ENCODE assay signal across 9 cellular contexts in genomic region chr11:1573077-1573846, GRCh38. TPM values are rescaled to one million over a fixed set of nuclear protein-coding genes. Genes with fewer than 3 reads are reported as not detected.
A peak's percentile ranks its signal among the peaks of the same experiment; 100 is the strongest.
DNase-seq lines count a peak whose midpoint lies in the region; ATAC-seq and TF ChIP-seq lines count a peak whose summit lies in the region.
"Had no signal": no experiment of that assay in that cellular context is flagged by ENCODE, and none has a peak within 500 bp of the region (broad histone marks: within the 10 kb centered on the region; RNA-seq: fewer than 3 reads in every experiment).

No MANE protein-coding gene starts in this region.

- H3K9me3 Mint-ChIP-seq in activated CD8-positive, alpha-beta T cell treated with anti-CD3 and anti-CD28 coated beads for 36 hours = peaks cover 2% of the 10 kb centered on the region
- H3K9me3 Mint-ChIP-seq in activated CD8-positive, alpha-beta T cell treated with anti-CD3 and anti-CD28 coated beads, Interleukin-2, amount 10 ng/mL, durations not matched to agents 7 days and 5 days (ENCODE audit: insufficient read depth) = no peaks in the 10 kb centered on the region
- peaks cover 0 to 3% of the 10 kb centered on the region in 2 donors for H3K9me3 Mint-ChIP-seq in activated T-cell treated with anti-CD3 and anti-CD28 coated beads, Interleukin-2, amount 50 U/mL, for 72 hours
- peaks cover 0 to 2% (median 0%) of the 10 kb centered on the region in 6 donors for H3K9me3 Mint-ChIP-seq in immature natural killer cell
- peaks cover 3% of the 10 kb centered on the region in 2 donors for H3K9me3 Mint-ChIP-seq in stimulated activated naive B cell treated with anti-CD40 and anti-IgM and Interleukin-4, amounts not matched to agents 10 μg/mL and 1 μg/mL and 100 μg/mL, for 72 hours

- H3K4me3 Mint-ChIP-seq in activated CD8-positive, alpha-beta T cell treated with anti-CD3 and anti-CD28 coated beads for 36 hours = peak overlapping the region; percentile 37
- H3K4me3 Mint-ChIP-seq in activated CD8-positive, alpha-beta T cell treated with anti-CD3 and anti-CD28 coated beads, Interleukin-2, amount 10 ng/mL, durations not matched to agents 7 days and 5 days = no peak overlapping the region
- H3K4me3 Mint-ChIP-seq in activated T-cell treated with anti-CD3 and anti-CD28 coated beads, Interleukin-2, amount 50 U/mL, for 72 hours = peak overlapping the region; percentile 78 to 79
- H3K4me3 Mint-ChIP-seq in immature natural killer cell = peak overlapping the region; percentile 57 to 77 (median 76)
- H3K4me3 Mint-ChIP-seq in stimulated activated naive B cell treated with anti-CD40 and anti-IgM and Interleukin-4, amounts not matched to agents 10 μg/mL and 1 μg/mL and 100 μg/mL, for 72 hours = peak overlapping the region; percentile 69 to 72

- POLR2A ChIA-PET in activated CD8-positive, alpha-beta T cell treated with anti-CD3 and anti-CD28 coated beads for 36 hours (lab: Charles Lee) = interaction anchor here (1.3 to 2.1 kb wide), 2 partner anchors 20 to 26 kb away, joined by 5 to 11 read pairs; no protein-coding TSS in a partner anchor
- POLR2A ChIA-PET in activated CD8-positive, alpha-beta T cell treated with anti-CD3 and anti-CD28 coated beads, Interleukin-2, amount 10 ng/mL, durations not matched to agents 7 days and 5 days (lab: Charles Lee) = no interaction called here

- DNase-seq in activated CD8-positive, alpha-beta T cell treated with anti-CD3 and anti-CD28 coated beads for 36 hours = peak; percentile 58
- no peak for DNase-seq in activated CD8-positive, alpha-beta T cell treated with anti-CD3 and anti-CD28 coated beads, Interleukin-2, amount 10 ng/mL, durations not matched to agents 7 days and 5 days
- DNase-seq in activated T-cell treated with anti-CD3 and anti-CD28 coated beads, Interleukin-2, amount 50 U/mL, for 72 hours = peak; percentile 32 to 35
- DNase-seq in immature natural killer cell (peak; percentile 43 to 56 (median 49)), NCI-H526 (lab: John Stamatoyannopoulos, UW) (no peak), NCI-H524 (lab: John Stamatoyannopoulos, UW) (no peak)
- no peak for DNase-seq in stimulated activated naive B cell treated with anti-CD40 and anti-IgM and Interleukin-4, amounts not matched to agents 10 μg/mL and 1 μg/mL and 100 μg/mL, for 72 hours

- intact Hi-C loops in activated CD8-positive, alpha-beta T cell treated with anti-CD3 and anti-CD28 coated beads for 36 hours (cut with micrococcal nuclease) = no loop called here

- no peak for TF ChIP-seq CTCF in activated CD8-positive, alpha-beta T cell treated with anti-CD3 and anti-CD28 coated beads for 36 hours (IDR thresholded peaks at IDR 0.05)

- peaks cover 2% of the 10 kb centered on the region for H3K27me3 Mint-ChIP-seq in activated CD8-positive, alpha-beta T cell treated with anti-CD3 and anti-CD28 coated beads for 36 hours
- peaks cover 34% of the 10 kb centered on the region for H3K27me3 Mint-ChIP-seq in activated CD8-positive, alpha-beta T cell treated with anti-CD3 and anti-CD28 coated beads, Interleukin-2, amount 10 ng/mL, durations not matched to agents 7 days and 5 days (ENCODE audit: low read depth)
- peaks cover 7% of the 10 kb centered on the region for H3K27me3 Mint-ChIP-seq in activated T-cell treated with anti-CD3 and anti-CD28 coated beads, Interleukin-2, amount 50 U/mL, for 72 hours (ENCODE audit: low read depth)
- H3K27me3 Mint-ChIP-seq in immature natural killer cell (ENCODE audit: low read depth in 3 of 3) = peaks cover 20 to 37% (median 21%) of the 10 kb centered on the region in 3 donors
- peaks cover 48 to 66% of the 10 kb centered on the region in 2 donors for H3K27me3 Mint-ChIP-seq in stimulated activated naive B cell treated with anti-CD40 and anti-IgM and Interleukin-4, amounts not matched to agents 10 μg/mL and 1 μg/mL and 100 μg/mL, for 72 hours

- H3K4me1 Mint-ChIP-seq in activated CD8-positive, alpha-beta T cell treated with anti-CD3 and anti-CD28 coated beads for 36 hours (ENCODE audit: low read depth) = peaks cover 22% of the 10 kb centered on the region
- H3K4me1 Mint-ChIP-seq in activated CD8-positive, alpha-beta T cell treated with anti-CD3 and anti-CD28 coated beads, Interleukin-2, amount 10 ng/mL, durations not matched to agents 7 days and 5 days (ENCODE audit: low read depth) = peaks cover 15% of the 10 kb centered on the region
- peaks cover 8% of the 10 kb centered on the region for H3K4me1 Mint-ChIP-seq in activated T-cell treated with anti-CD3 and anti-CD28 coated beads, Interleukin-2, amount 50 U/mL, for 72 hours (ENCODE audit: low read depth)
- peaks cover 5 to 30% of the 10 kb centered on the region in 2 donors for H3K4me1 Mint-ChIP-seq in immature natural killer cell
- peaks cover 13 to 29% of the 10 kb centered on the region in 2 donors for H3K4me1 Mint-ChIP-seq in stimulated activated naive B cell treated with anti-CD40 and anti-IgM and Interleukin-4, amounts not matched to agents 10 μg/mL and 1 μg/mL and 100 μg/mL, for 72 hours

- ATAC-seq in activated CD8-positive, alpha-beta T cell treated with anti-CD3 and anti-CD28 coated beads for 36 hours = peak; percentile 26
- no peak for ATAC-seq in activated CD8-positive, alpha-beta T cell treated with anti-CD3 and anti-CD28 coated beads, Interleukin-2, amount 10 ng/mL, durations not matched to agents 7 days and 5 days
- ATAC-seq in activated T-cell treated with anti-CD3 and anti-CD28 coated beads, Interleukin-2, amount 50 U/mL, for 72 hours (replicated peaks in 1 of 2) = peak; percentile 3 to 6
- peak in 1 of 2 donors; percentile 10 for ATAC-seq in stimulated activated naive B cell treated with anti-CD40 and anti-IgM and Interleukin-4, amounts not matched to agents 10 μg/mL and 1 μg/mL and 100 μg/mL, for 72 hours (replicated peaks)
- no peak for ATAC-seq in HG03139 (IDR thresholded peaks at IDR 0.05; ENCODE audit: unreplicated experiment)

- H3K36me3 Mint-ChIP-seq in activated CD8-positive, alpha-beta T cell treated with anti-CD3 and anti-CD28 coated beads for 36 hours (ENCODE audit: low read depth) = no peaks in the 10 kb centered on the region
- H3K36me3 Mint-ChIP-seq in activated CD8-positive, alpha-beta T cell treated with anti-CD3 and anti-CD28 coated beads, Interleukin-2, amount 10 ng/mL, durations not matched to agents 7 days and 5 days (ENCODE audit: low read depth) = no peaks in the 10 kb centered on the region
- peaks cover 3% of the 10 kb centered on the region in 2 donors for H3K36me3 Mint-ChIP-seq in activated T-cell treated with anti-CD3 and anti-CD28 coated beads, Interleukin-2, amount 50 U/mL, for 72 hours (ENCODE audit: insufficient read depth in 2 of 2)
- no peaks in the 10 kb centered on the region for H3K36me3 Mint-ChIP-seq in immature natural killer cell
- H3K36me3 Mint-ChIP-seq in stimulated activated naive B cell treated with anti-CD40 and anti-IgM and Interleukin-4, amounts not matched to agents 10 μg/mL and 1 μg/mL and 100 μg/mL, for 72 hours = peaks cover 2 to 3% of the 10 kb centered on the region in 2 donors

- H3K27ac Mint-ChIP-seq in activated CD8-positive, alpha-beta T cell treated with anti-CD3 and anti-CD28 coated beads for 36 hours = no peak overlapping the region
- no peak overlapping the region for H3K27ac Mint-ChIP-seq in activated CD8-positive, alpha-beta T cell treated with anti-CD3 and anti-CD28 coated beads, Interleukin-2, amount 10 ng/mL, durations not matched to agents 7 days and 5 days
- no peak overlapping the region for H3K27ac Mint-ChIP-seq in activated T-cell treated with anti-CD3 and anti-CD28 coated beads, Interleukin-2, amount 50 U/mL, for 72 hours
- H3K27ac Mint-ChIP-seq in immature natural killer cell = peak overlapping the region; percentile 60 to 93 (median 88)
- peak overlapping the region; percentile 59 for H3K27ac Mint-ChIP-seq in stimulated activated naive B cell treated with anti-CD40 and anti-IgM and Interleukin-4, amounts not matched to agents 10 μg/mL and 1 μg/mL and 100 μg/mL, for 72 hours

- CTCF ChIA-PET in activated CD8-positive, alpha-beta T cell treated with anti-CD3 and anti-CD28 coated beads for 36 hours (lab: Charles Lee) = interaction anchor here (1.1 to 5.3 kb wide), 14 partner anchors 9 to 429 kb away, joined by 3 to 170 read pairs (median 10); partner anchors contain the start of gene KRTAP5-1
- CTCF ChIA-PET in activated CD8-positive, alpha-beta T cell treated with anti-CD3 and anti-CD28 coated beads, Interleukin-2, amount 10 ng/mL, durations not matched to agents 7 days and 5 days (lab: Charles Lee) = interaction anchor here (1.3 to 4.9 kb wide), 4 partner anchors 9 to 26 kb away, joined by 4 to 48 read pairs (median 26); no protein-coding TSS in a partner anchor

RNA-seq across cellular contexts. Expression of gene DUSP8, which starts 1.2 kb away (rescaled TPM):
- total RNA-seq in activated CD8-positive, alpha-beta T cell treated with anti-CD3 and anti-CD28 coated beads for 36 hours = 1 to 10 TPM; 1.4 to 2.0 TPM
- under 1 TPM; 0.13 TPM for total RNA-seq in activated CD8-positive, alpha-beta T cell treated with anti-CD3 and anti-CD28 coated beads, Interleukin-2, amount 10 ng/mL, durations not matched to agents 7 days and 5 days
- total RNA-seq in activated T-cell treated with anti-CD3 and anti-CD28 coated beads, Interleukin-2, amount 50 U/mL, for 72 hours = 1 to 10 TPM; 2.8 to 5.1 TPM
- polyA plus RNA-seq in immature natural killer cell = under 1 TPM in 1 of 3 donors, not detected in 2; 0.07 TPM

RNA-seq across cellular contexts. Expression of gene KRTAP5-1, which starts 11.8 kb away (rescaled TPM):
- not detected for total RNA-seq in activated CD8-positive, alpha-beta T cell treated with anti-CD3 and anti-CD28 coated beads for 36 hours
- total RNA-seq in activated CD8-positive, alpha-beta T cell treated with anti-CD3 and anti-CD28 coated beads, Interleukin-2, amount 10 ng/mL, durations not matched to agents 7 days and 5 days = not detected
- total RNA-seq in activated T-cell treated with anti-CD3 and anti-CD28 coated beads, Interleukin-2, amount 50 U/mL, for 72 hours = not detected
- not detected for polyA plus RNA-seq in immature natural killer cell
- total RNA-seq: renal cortical epithelial cell had no signal

RNA-seq across cellular contexts. Expression of gene KRTAP5-2, which starts 24.8 kb away (rescaled TPM):
- total RNA-seq in activated CD8-positive, alpha-beta T cell treated with anti-CD3 and anti-CD28 coated beads for 36 hours = not detected
- total RNA-seq in activated CD8-positive, alpha-beta T cell treated with anti-CD3 and anti-CD28 coated beads, Interleukin-2, amount 10 ng/mL, durations not matched to agents 7 days and 5 days = not detected
- not detected for total RNA-seq in activated T-cell treated with anti-CD3 and anti-CD28 coated beads, Interleukin-2, amount 50 U/mL, for 72 hours
- not detected for polyA plus RNA-seq in immature natural killer cell
- total RNA-seq: renal cortical epithelial cell had no signal

RNA-seq across cellular contexts. Expression of gene KRTAP5-3, which starts 35.0 kb away (rescaled TPM):
- not detected for total RNA-seq in activated CD8-positive, alpha-beta T cell treated with anti-CD3 and anti-CD28 coated beads for 36 hours
- not detected for total RNA-seq in activated CD8-positive, alpha-beta T cell treated with anti-CD3 and anti-CD28 coated beads, Interleukin-2, amount 10 ng/mL, durations not matched to agents 7 days and 5 days
- total RNA-seq in activated T-cell treated with anti-CD3 and anti-CD28 coated beads, Interleukin-2, amount 50 U/mL, for 72 hours = not detected
- polyA plus RNA-seq in immature natural killer cell = not detected
- total RNA-seq: renal cortical epithelial cell had no signal

RNA-seq across cellular contexts. Expression of gene KRTAP5-4, which starts 48.7 kb away (rescaled TPM):
- total RNA-seq in activated CD8-positive, alpha-beta T cell treated with anti-CD3 and anti-CD28 coated beads for 36 hours = not detected
- total RNA-seq in activated CD8-positive, alpha-beta T cell treated with anti-CD3 and anti-CD28 coated beads, Interleukin-2, amount 10 ng/mL, durations not matched to agents 7 days and 5 days = not detected
- total RNA-seq in activated T-cell treated with anti-CD3 and anti-CD28 coated beads, Interleukin-2, amount 50 U/mL, for 72 hours = not detected
- polyA plus RNA-seq in immature natural killer cell = not detected
- total RNA-seq: renal cortical epithelial cell had no signal

Comparison
In these comparisons a context has a peak if more than half of its experiments do, and no peak if none do; other contexts are left out.
1. ATAC-seq: peak in activated CD8-positive, alpha-beta T cell treated with anti-CD3 and anti-CD28 coated beads for 36 hours (single experiment) and activated T-cell treated with anti-CD3 and anti-CD28 coated beads, Interleukin-2, amount 50 U/mL, for 72 hours (2 of 2); none in activated CD8-positive, alpha-beta T cell treated with anti-CD3 and anti-CD28 coated beads, Interleukin-2, amount 10 ng/mL, durations not matched to agents 7 days and 5 days (single experiment) and HG03139 (single experiment).
2. DNase-seq: peak in activated CD8-positive, alpha-beta T cell treated with anti-CD3 and anti-CD28 coated beads for 36 hours (single experiment), activated T-cell treated with anti-CD3 and anti-CD28 coated beads, Interleukin-2, amount 50 U/mL, for 72 hours (2 of 2) and immature natural killer cell (3 of 3); none in activated CD8-positive, alpha-beta T cell treated with anti-CD3 and anti-CD28 coated beads, Interleukin-2, amount 10 ng/mL, durations not matched to agents 7 days and 5 days (single experiment), stimulated activated naive B cell treated with anti-CD40 and anti-IgM and Interleukin-4, amounts not matched to agents 10 μg/mL and 1 μg/mL and 100 μg/mL, for 72 hours (single experiment), NCI-H526 (0 of 2) and NCI-H524 (0 of 2).
3. H3K27ac Mint-ChIP-seq: peak in immature natural killer cell (6 of 6) and stimulated activated naive B cell treated with anti-CD40 and anti-IgM and Interleukin-4, amounts not matched to agents 10 μg/mL and 1 μg/mL and 100 μg/mL, for 72 hours (single experiment); none in activated CD8-positive, alpha-beta T cell treated with anti-CD3 and anti-CD28 coated beads for 36 hours (single experiment), activated CD8-positive, alpha-beta T cell treated with anti-CD3 and anti-CD28 coated beads, Interleukin-2, amount 10 ng/mL, durations not matched to agents 7 days and 5 days (single experiment) and activated T-cell treated with anti-CD3 and anti-CD28 coated beads, Interleukin-2, amount 50 U/mL, for 72 hours (single experiment).